Comparison of ENCODE assay signal across 8 cellular contexts in the genomic region with DNA sequence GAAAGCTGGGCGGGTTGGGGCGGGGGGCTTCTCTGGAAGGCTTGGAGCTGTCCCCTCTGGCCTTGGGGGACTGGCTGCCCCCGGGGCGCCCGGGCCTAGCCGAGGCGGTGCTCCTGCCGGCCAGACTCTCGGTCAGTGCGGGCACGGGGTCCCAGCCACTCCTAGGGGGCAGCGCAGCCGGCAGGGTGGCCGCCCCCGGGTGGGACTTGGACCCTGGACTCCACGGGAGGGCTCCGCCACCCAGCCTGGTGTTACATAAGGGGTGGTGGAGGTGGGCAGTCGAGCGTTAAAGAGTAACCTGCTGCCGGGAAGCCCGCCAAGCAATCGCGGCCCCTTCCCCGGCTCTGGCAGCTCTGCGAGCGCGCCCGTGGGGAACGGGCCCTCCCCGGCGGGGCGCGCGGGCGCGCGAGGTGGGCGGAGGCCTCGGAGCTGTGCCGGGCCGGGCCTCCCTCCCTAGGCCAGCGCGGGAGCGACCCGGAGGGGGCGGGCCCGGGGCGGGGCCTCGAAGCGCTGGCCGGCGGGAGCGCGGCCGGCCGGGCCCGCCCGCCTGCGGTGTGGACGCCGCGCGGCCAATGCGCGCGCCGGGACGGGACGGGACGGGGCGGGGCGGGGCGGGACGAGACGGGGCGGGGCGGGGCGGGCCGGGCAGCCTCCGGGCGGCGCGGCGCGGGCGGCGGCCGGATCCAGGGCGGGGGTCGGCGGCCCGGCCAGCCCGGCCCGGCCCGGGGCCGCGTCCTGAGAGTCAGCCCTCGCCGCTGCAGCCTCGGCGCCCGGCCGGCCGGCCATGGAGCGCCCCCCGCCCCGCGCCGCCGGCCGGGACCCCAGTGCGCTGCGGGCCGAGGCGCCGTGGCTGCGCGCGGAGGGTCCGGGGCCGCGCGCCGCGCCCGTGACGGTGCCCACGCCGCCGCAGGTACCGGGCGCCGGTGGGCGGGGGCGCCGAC. TPM values are rescaled to one million over a fixed set of nuclear protein-coding genes. Genes with fewer than 3 reads are reported as not detected.
A peak's percentile ranks its signal among the peaks of the same experiment; 100 is the strongest.
DNase-seq lines count a peak whose midpoint lies in the region; ATAC-seq and TF ChIP-seq lines count a peak whose summit lies in the region.

A gene with protein sequence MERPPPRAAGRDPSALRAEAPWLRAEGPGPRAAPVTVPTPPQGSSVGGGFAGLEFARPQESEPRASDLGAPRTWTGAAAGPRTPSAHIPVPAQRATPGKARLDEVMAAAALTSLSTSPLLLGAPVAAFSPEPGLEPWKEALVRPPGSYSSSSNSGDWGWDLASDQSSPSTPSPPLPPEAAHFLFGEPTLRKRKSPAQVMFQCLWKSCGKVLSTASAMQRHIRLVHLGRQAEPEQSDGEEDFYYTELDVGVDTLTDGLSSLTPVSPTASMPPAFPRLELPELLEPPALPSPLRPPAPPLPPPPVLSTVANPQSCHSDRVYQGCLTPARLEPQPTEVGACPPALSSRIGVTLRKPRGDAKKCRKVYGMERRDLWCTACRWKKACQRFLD (plus strand): TSS at position 648 of the 941 bp plus-strand sequence. CDS start 137 bp downstream, at position 785.

- H3K4me1 ChIP-seq in mesodermal cell (ENCODE audit: control insufficient read depth, insufficient read depth, low read length, poor library complexity, severe bottlenecking) = peaks cover 18% of the 10 kb centered on the region

- H3K9me3 Mint-ChIP-seq in stimulated activated naive CD8-positive, alpha-beta T cell treated with anti-CD3 and anti-CD28 coated beads, Interleukin-15, amount 100 ng/mL, for 72 hours = no peaks in the 10 kb centered on the region

- peaks cover 46% of the 10 kb centered on the region for H3K36me3 ChIP-seq in mesodermal cell (ENCODE audit: control insufficient read depth, insufficient read depth, low read length)

- CTCF ChIA-PET in AG04449 (lab: Yijun Ruan, JAX) = no interaction called here

- TF ChIP-seq CTCF in AG04449 (IDR thresholded peaks at IDR 0.05; ENCODE audit: insufficient read depth, low read length, missing control alignments) = no peak

- H3K27ac Mint-ChIP-seq in stimulated activated naive CD8-positive, alpha-beta T cell treated with anti-CD3 and anti-CD28 coated beads, Interleukin-15, amount 100 ng/mL, for 72 hours = peak within 1 kb of the TSS in 1 of 2 donors; percentile 76

- WGBS in mesodermal cell (ENCODE audit: insufficient coverage in 2 of 2), 2 experiments = 1 to 2% methylated on average over 54 to 96 of the region's 136 CpGs

- peak within 1 kb of the TSS; percentile 39 to 66 for H3K4me3 Mint-ChIP-seq in stimulated activated naive CD8-positive, alpha-beta T cell treated with anti-CD3 and anti-CD28 coated beads, Interleukin-15, amount 100 ng/mL, for 72 hours

- peaks cover 31% of the 10 kb centered on the region for H3K4me1 Mint-ChIP-seq in stimulated activated naive CD8-positive, alpha-beta T cell treated with anti-CD3 and anti-CD28 coated beads, Interleukin-15, amount 100 ng/mL, for 72 hours

- peak; percentile 49 for ATAC-seq in GM18498 (IDR thresholded peaks at IDR 0.05; ENCODE audit: unreplicated experiment)
- ATAC-seq in HG03159 (IDR thresholded peaks at IDR 0.05; ENCODE audit: unreplicated experiment) = peak; percentile 36
- peak; percentile 53 for ATAC-seq in stimulated activated naive CD8-positive, alpha-beta T cell treated with anti-CD3 and anti-CD28 coated beads, Interleukin-15, amount 100 ng/mL, for 72 hours

- no peaks in the 10 kb centered on the region for H3K27me3 Mint-ChIP-seq in stimulated activated naive CD8-positive, alpha-beta T cell treated with anti-CD3 and anti-CD28 coated beads, Interleukin-15, amount 100 ng/mL, for 72 hours

- H3K27ac ChIP-seq in epithelial cell of prostate (peak within 1 kb of the TSS; percentile 91), mesodermal cell (ENCODE audit: low read depth, low read length, severe bottlenecking) (peak within 1 kb of the TSS; percentile 87)

- POLR2A ChIA-PET in AG04449 (lab: Yijun Ruan, JAX) = interaction anchor here (0.6 to 1.0 kb wide), 2 partner anchors 81 to 150 kb away, joined by 3 read pairs; a partner anchor contains a TSS

- H3K4me3 ChIP-seq in AG04449 (ENCODE audit: low read depth, low read length) = peak within 1 kb of the TSS; percentile 75
- peak within 1 kb of the TSS; percentile 64 for H3K4me3 ChIP-seq in mesodermal cell (ENCODE audit: extremely low read depth, insufficient read depth, low read length, poor library complexity, severe bottlenecking)

- no peaks in the 10 kb centered on the region for H3K9me3 ChIP-seq in mesodermal cell (ENCODE audit: control insufficient read depth, low read length)

- DNase-seq in AG04449 (ENCODE audit: low read depth, low spot score) (no peak), NOMO-1 treated with dmso at 0.1 percent for 144 hours (lab: John Stamatoyannopoulos, UW; ENCODE audit: unreplicated experiment) (peak; percentile 59), activated T-cell treated with anti-CD3 and anti-CD28 coated beads for 48 hours (ENCODE audit: low read depth) (peak; percentile 71), epithelial cell of prostate (ENCODE audit: low read depth, low spot score) (no peak)
- peak; percentile 51 to 66 for DNase-seq in stimulated activated naive CD8-positive, alpha-beta T cell treated with anti-CD3 and anti-CD28 coated beads, Interleukin-15, amount 100 ng/mL, for 72 hours

RNA-seq across cellular contexts. Expression of the gene that starts here (rescaled TPM):
- 64.5 TPM for polyA plus RNA-seq in mesodermal cell (2013, experiment 1 of 2)
- polyA plus RNA-seq in mesodermal cell (2013, experiment 2 of 2) = 54.6 TPM

Comparison
In these comparisons a context has a peak if more than half of its experiments do, and no peak if none do; other contexts are left out.
1. DNase-seq: peak in NOMO-1 treated with dmso at 0.1 percent for 144 hours (single experiment), activated T-cell treated with anti-CD3 and anti-CD28 coated beads for 48 hours (single experiment) and stimulated activated naive CD8-positive, alpha-beta T cell treated with anti-CD3 and anti-CD28 coated beads, Interleukin-15, amount 100 ng/mL, for 72 hours (2 of 2); none in AG04449 (single experiment) and epithelial cell of prostate (single experiment).
2. Peak in every context shown above with its lines, with median percentiles within 50 percentile points of each other: ATAC-seq.